Comparison of ENCODE assay signal across 1 cellular context in genomic region chr1:109099871-109100757, GRCh38.
TF ChIP-seq lines count a peak whose summit lies in the region.

No MANE protein-coding gene starts in this region.

TF ChIP-seq in HepG2, 621 proteins besides CTCF, POLR2A, EP300 and RAD21 (continued from another document and continues in another):
- TF ChIP-seq ZBTB43 (CRISPR knock-in tag; conservative IDR thresholded peaks at IDR 0.05) (peak; percentile 98), ZNF543 (CRISPR knock-in tag; IDR thresholded peaks at IDR 0.05) (peak; percentile 25; the same call in 1 of the 2 replicates), HNF4G (IDR thresholded peaks at IDR 0.05; ENCODE audit: borderline replicate concordance, low read depth, low read length) (no peak), HNF4G (CRISPR knock-in tag; IDR thresholded peaks at IDR 0.05; ENCODE audit: borderline replicate concordance, low read depth) (no peak), CEBPG (CRISPR knock-in tag; IDR thresholded peaks at IDR 0.05) (0 out of 2 replicates have a peak, but pooled peaks have one; percentile 7), MYC (CRISPR knock-in tag; IDR thresholded peaks at IDR 0.05; ENCODE audit: borderline replicate concordance) (peak; percentile 96), YY1 (IDR thresholded peaks at IDR 0.05; ENCODE audit: insufficient read depth, insufficient replicate concordance, low read depth, low read length) (peak; percentile 72), THAP9 (CRISPR knock-in tag; IDR thresholded peaks at IDR 0.05; ENCODE audit: borderline replicate concordance) (peak; percentile 79; the same call in 1 of the 2 replicates), CHD4 (IDR thresholded peaks at IDR 0.05; ENCODE audit: borderline replicate concordance, low read length) (no peak), NFIB (CRISPR knock-in tag; IDR thresholded peaks at IDR 0.05; ENCODE audit: borderline replicate concordance) (peak; percentile 94), PLSCR1 (CRISPR knock-in tag; IDR thresholded peaks at IDR 0.05; ENCODE audit: borderline replicate concordance) (no peak), ZSCAN12 (CRISPR knock-in tag; IDR thresholded peaks at IDR 0.05) (no peak), CCDC6 (CRISPR knock-in tag; IDR thresholded peaks at IDR 0.05) (peak; percentile 95), ZC3H4 (CRISPR knock-in tag; IDR thresholded peaks at IDR 0.05; ENCODE audit: borderline replicate concordance) (peak; percentile 39; the same call in 1 of the 2 replicates), ZNF18 (CRISPR knock-in tag; IDR thresholded peaks at IDR 0.05; ENCODE audit: insufficient replicate concordance) (peak; percentile 88), ZNF83 (CRISPR knock-in tag; IDR thresholded peaks at IDR 0.05; ENCODE audit: borderline replicate concordance) (no peak), ZNF317 (CRISPR knock-in tag; IDR thresholded peaks at IDR 0.05) (peak; percentile 85), ZNF318 (CRISPR knock-in tag; IDR thresholded peaks at IDR 0.05) (peak; percentile 42; the same call in 1 of the 2 replicates), E2F5 (CRISPR knock-in tag; conservative IDR thresholded peaks at IDR 0.05) (peak; percentile 70), SMC3 (IDR thresholded peaks at IDR 0.05; ENCODE audit: low read length) (peak; percentile 70), ZNF12 (CRISPR knock-in tag; IDR thresholded peaks at IDR 0.05) (peak; percentile 74), CREB3 (CRISPR knock-in tag; IDR thresholded peaks at IDR 0.05) (no peak), NFE2 (CRISPR knock-in tag; IDR thresholded peaks at IDR 0.05) (no peak), MLLT10 (CRISPR knock-in tag; IDR thresholded peaks at IDR 0.05) (no peak), HBP1 (CRISPR knock-in tag; IDR thresholded peaks at IDR 0.05; ENCODE audit: low read depth) (peak; percentile 50), U2AF1 (optimal IDR thresholded peaks at IDR 0.05; ENCODE audit: low read depth, low read length) (peak; percentile 99), ZNF713 (CRISPR knock-in tag; IDR thresholded peaks at IDR 0.05) (peak; percentile 92; the same call in 1 of the 2 replicates), CBX2 (IDR thresholded peaks at IDR 0.05; ENCODE audit: low read depth, low read length) (no peak), CBX2 (CRISPR knock-in tag; IDR thresholded peaks at IDR 0.05; ENCODE audit: low read depth) (0 out of 2 replicates have a peak, but pooled peaks have one; percentile 41), MAFF (IDR thresholded peaks at IDR 0.05; ENCODE audit: low read depth, low read length) (no peak), RORA (CRISPR knock-in tag; IDR thresholded peaks at IDR 0.05) (no peak), FOXP1 (IDR thresholded peaks at IDR 0.05) (no peak), FOXP1 (CRISPR knock-in tag; IDR thresholded peaks at IDR 0.05) (no peak), ZNF24 (IDR thresholded peaks at IDR 0.05) (no peak), ZNF644 (CRISPR knock-in tag; IDR thresholded peaks at IDR 0.05; ENCODE audit: low read depth) (0 out of 2 replicates have a peak, but pooled peaks have one; percentile 18), BRF2 (CRISPR knock-in tag; IDR thresholded peaks at IDR 0.05) (peak; percentile 84), ZNF263 (CRISPR knock-in tag; IDR thresholded peaks at IDR 0.05) (peak; percentile 48; the same call in 1 of the 2 replicates), ZNF558 (CRISPR knock-in tag; IDR thresholded peaks at IDR 0.05; ENCODE audit: borderline replicate concordance) (peak; percentile 10; the same call in 1 of the 2 replicates), ZNF343 (CRISPR knock-in tag; IDR thresholded peaks at IDR 0.05) (peak; percentile 65; the same call in 1 of the 2 replicates)
